25 cellular contexts compared by ENCODE assay signal in the genomic region with DNA sequence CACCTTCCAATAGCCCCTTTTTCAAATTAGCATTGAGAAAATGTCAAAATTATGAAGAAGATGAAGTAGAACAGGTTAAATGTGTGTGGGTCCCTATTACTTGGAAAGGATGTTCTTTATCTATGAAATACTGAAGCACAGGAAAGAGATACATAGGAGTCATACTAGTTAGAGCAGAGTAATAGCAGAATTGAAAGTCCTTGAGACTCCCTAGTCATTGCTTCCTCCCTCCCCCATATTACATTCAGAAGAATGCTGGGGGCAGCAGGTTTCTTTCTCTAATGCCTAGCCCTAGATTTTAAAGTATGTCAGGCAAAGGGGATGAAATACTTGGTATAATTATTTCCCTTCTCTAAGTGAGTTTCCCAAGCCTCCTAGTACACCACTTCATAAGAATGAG.
"Had no signal": no experiment of that assay in that cellular context is flagged by ENCODE, and none has a peak within 500 bp of the region (broad histone marks: within the 10 kb centered on the region; RNA-seq: fewer than 3 reads in every experiment).

No MANE protein-coding gene starts in this region.

- ATAC-seq: esophagus mucosa; left lung; naive thymus-derived CD8-positive, alpha-beta T cell; T-cell; upper lobe of right lung had no signal

- H3K4me3 Mint-ChIP-seq: activated naive CD8-positive, alpha-beta T cell; central memory CD8-positive, alpha-beta T cell; naive thymus-derived CD8-positive, alpha-beta T cell; T-cell; T-helper 2 cell treated with Interferon-gamma antibody and Interleukin-4, amounts not matched to agents 5 μg/mL and 100 μg/mL, for 36 hours had no signal

- H3K4me1 ChIP-seq: prostate gland had no signal

- H3K4me3 ChIP-seq: breast epithelium, left lung, lung, ovary, prostate gland, thyroid gland, upper lobe of right lung had no signal

- H3K27ac ChIP-seq: breast epithelium, left lung, neutrophil, ovary, prostate gland, thyroid gland, upper lobe of right lung had no signal

- DNase-seq: activated CD4-positive, alpha-beta T cell treated with anti-CD3 and anti-CD28 coated beads for 48 hours; activated CD8-positive, alpha-beta memory T cell treated with anti-CD3 and anti-CD28 coated beads, Interleukin-2, amount 50 U/mL, for 48 hours; activated naive CD4-positive, alpha-beta T cell; amniotic stem cell; effector memory CD4-positive, alpha-beta T cell; hippocampal formation; kidney glomerular epithelial cell; left lung; naive thymus-derived CD8-positive, alpha-beta T cell; ovary; stimulated activated CD4-positive, alpha-beta T cell treated with anti-CD3 and anti-CD28 coated beads, Interleukin-2, amount 100 ng/mL, for 48 hours; stimulated activated CD8-positive, alpha-beta memory T cell treated with anti-CD3 and anti-CD28 coated beads, Interleukin-4, amount 100 ng/mL, for 48 hours; stimulated activated naive CD4-positive, alpha-beta T cell; T-cell; thyroid gland; upper lobe of right lung had no signal

- H3K27me3 ChIP-seq: breast epithelium, left lung, neutrophil, ovary, thyroid gland, upper lobe of right lung had no signal

- H3K9me3 ChIP-seq: breast epithelium, left lung, neutrophil, ovary, prostate gland, thyroid gland, upper lobe of right lung had no signal

- H3K27ac Mint-ChIP-seq: activated naive CD8-positive, alpha-beta T cell; activated T-helper 2 cell treated with anti-CD3 and anti-CD28 coated beads, Interferon-gamma antibody, Interleukin-2, Interleukin-4, amounts not matched to agents 10 μg/mL and 5 μg/mL and 100 μg/mL, durations not matched to agents 14 hours and 24 hours and 36 hours; naive thymus-derived CD8-positive, alpha-beta T cell; T-cell; T-helper 2 cell treated with Interferon-gamma antibody and Interleukin-4, amounts not matched to agents 5 μg/mL and 100 μg/mL, for 36 hours had no signal

- H3K27me3 Mint-ChIP-seq: activated naive CD8-positive, alpha-beta T cell; central memory CD8-positive, alpha-beta T cell; naive thymus-derived CD8-positive, alpha-beta T cell; T-cell had no signal

- H3K36me3 ChIP-seq: breast epithelium, ovary, prostate gland had no signal

- H3K9me3 Mint-ChIP-seq: activated T-helper 2 cell treated with anti-CD3 and anti-CD28 coated beads, Interferon-gamma antibody, Interleukin-2, Interleukin-4, amounts not matched to agents 10 μg/mL and 5 μg/mL and 100 μg/mL, durations not matched to agents 14 hours and 24 hours and 36 hours; central memory CD8-positive, alpha-beta T cell; naive thymus-derived CD8-positive, alpha-beta T cell; T-cell; T-helper 2 cell treated with Interferon-gamma antibody and Interleukin-4, amounts not matched to agents 5 μg/mL and 100 μg/mL, for 36 hours had no signal
